In the genomic region with DNA sequence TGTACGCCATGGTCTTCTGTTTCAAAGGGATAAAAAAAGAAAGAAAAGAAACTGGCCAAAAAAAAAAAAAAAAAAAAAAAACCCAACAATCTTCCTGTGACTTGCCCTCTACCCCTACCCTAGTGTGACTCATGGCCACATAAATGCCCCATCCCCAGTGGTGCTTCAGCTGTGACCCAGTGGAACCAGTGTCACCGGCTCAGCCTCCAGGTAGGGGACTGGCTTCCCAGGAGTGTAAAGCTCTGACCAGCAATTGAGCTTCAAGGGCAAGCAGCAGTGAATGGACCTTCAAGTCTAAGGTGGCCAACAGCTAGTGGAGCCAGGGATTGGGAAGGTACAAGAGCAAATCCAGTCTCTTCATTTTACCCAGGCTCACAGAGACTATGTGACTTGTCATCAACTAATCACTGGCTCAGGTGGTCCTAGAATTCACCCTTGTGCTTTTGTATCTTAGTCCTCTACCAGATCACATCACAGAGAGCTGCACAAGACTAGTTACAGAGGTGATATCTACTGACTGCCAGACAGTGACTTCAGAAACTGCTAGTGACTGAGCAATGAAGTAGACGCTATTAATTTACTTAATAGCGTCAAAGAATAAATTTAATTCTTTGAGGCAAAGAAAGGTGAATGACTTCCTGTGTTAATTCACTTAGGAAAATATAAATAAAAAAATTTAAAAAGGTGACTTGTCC, we compare ENCODE assay signal across 8 cellular contexts. TPM values are rescaled to one million over a fixed set of nuclear protein-coding genes. Genes with fewer than 3 reads are reported as not detected.
DNase-seq lines count a peak whose midpoint lies in the region; ATAC-seq and TF ChIP-seq lines count a peak whose summit lies in the region.

No MANE protein-coding gene starts in this region.

- no peaks in the 10 kb centered on the region for H3K9me3 Mint-ChIP-seq in activated CD8-positive, alpha-beta T cell treated with anti-CD3 and anti-CD28 coated beads for 36 hours

- 0 out of 2 replicates have a peak, but pooled peaks cover 7% of the 10 kb centered on the region for H3F3A ChIP-seq in GM23248 (ENCODE audit: insufficient read depth)

- H3K9ac ChIP-seq in GM23248 (peak overlapping the region; percentile 96; the same call in 1 of the 2 replicates), mesenchymal stem cell (ENCODE audit: low read length) (peak overlapping the region; percentile 89)

- peaks cover 16% of the 10 kb centered on the region for H3K36me3 Mint-ChIP-seq in activated CD8-positive, alpha-beta T cell treated with anti-CD3 and anti-CD28 coated beads for 36 hours (ENCODE audit: low read depth)

- no peaks in the 10 kb centered on the region for H3K27me3 Mint-ChIP-seq in activated CD8-positive, alpha-beta T cell treated with anti-CD3 and anti-CD28 coated beads for 36 hours

- H4K91ac ChIP-seq in mesenchymal stem cell (ENCODE audit: low read length): no peak overlapping the region

- peak overlapping the region; percentile 97 for H3K27ac Mint-ChIP-seq in activated CD8-positive, alpha-beta T cell treated with anti-CD3 and anti-CD28 coated beads for 36 hours

- H2BK12ac ChIP-seq in mesenchymal stem cell (ENCODE audit: low read length in 2 of 2): no peak overlapping the region

- no peak overlapping the region for H2AK5ac ChIP-seq in mesenchymal stem cell (ENCODE audit: low read length, severe bottlenecking)

- no peak overlapping the region for H3K14ac ChIP-seq in mesenchymal stem cell (ENCODE audit: low read length in 2 of 2)

- DNase-seq in GM23248: no peak
- peak; percentile 24 for DNase-seq in activated CD8-positive, alpha-beta T cell treated with anti-CD3 and anti-CD28 coated beads for 36 hours
- no peak for DNase-seq in mesenchymal stem cell
- no peak for DNase-seq in COR-L47 (lab: John Stamatoyannopoulos, UW)
- no peak for DNase-seq in BE2C
- no peak for DNase-seq in NCI-H1417 treated with DMSO at 0.1 percent for 48 hours (lab: John Stamatoyannopoulos, UW)

- H3K4me3 Mint-ChIP-seq in activated CD8-positive, alpha-beta T cell treated with anti-CD3 and anti-CD28 coated beads for 36 hours: peak overlapping the region; percentile 82

- H3K4me3 ChIP-seq in ACC112 (ENCODE audit: low read depth, low read length): peak overlapping the region; percentile 76; the same call in 1 of the 2 replicates
- H3K4me3 ChIP-seq in GM23248: 0 out of 2 replicates have a peak overlapping the region, but pooled peaks have one; percentile 89
- no peak overlapping the region for H3K4me3 ChIP-seq in mesenchymal stem cell (ENCODE audit: insufficient read depth in 1 of 2, low read depth in 1 of 2, low read length in 2 of 2)
- no peak overlapping the region for H3K4me3 ChIP-seq in BE2C (ENCODE audit: low read depth, low read length)

- H3K4me1 Mint-ChIP-seq in activated CD8-positive, alpha-beta T cell treated with anti-CD3 and anti-CD28 coated beads for 36 hours (ENCODE audit: low read depth): peaks cover 36% of the 10 kb centered on the region

- no peak overlapping the region for H2BK5ac ChIP-seq in mesenchymal stem cell (ENCODE audit: low read depth, low read length, poor library complexity, severe bottlenecking)

- H4K8ac ChIP-seq in mesenchymal stem cell (ENCODE audit: low read length): peak overlapping the region; percentile 5

- peaks cover 25% of the 10 kb centered on the region for H3K79me2 ChIP-seq in ACC112 (ENCODE audit: control insufficient read depth, insufficient read depth, low read length, unreplicated experiment)
- peaks cover 42% of the 10 kb centered on the region for H3K79me2 ChIP-seq in GM23248 (ENCODE audit: insufficient read depth)

- TF ChIP-seq CTCF in activated CD8-positive, alpha-beta T cell treated with anti-CD3 and anti-CD28 coated beads for 36 hours (IDR thresholded peaks at IDR 0.05): no peak
- TF ChIP-seq CTCF in BE2C (IDR thresholded peaks at IDR 0.05; ENCODE audit: low read depth, low read length): no peak

- H3K9me3 ChIP-seq in GM23248 (ENCODE audit: low read depth) (no peaks in the 10 kb centered on the region), mesenchymal stem cell (ENCODE audit: control insufficient read depth, low read length) (no peaks in the 10 kb centered on the region), BE2C (no peaks in the 10 kb centered on the region)

- H3K27ac ChIP-seq in ACC112 (ENCODE audit: low read depth, low read length) (no peak overlapping the region), GM23248 (no peak overlapping the region), mesenchymal stem cell (ENCODE audit: low read length, poor library complexity, severe bottlenecking) (peak overlapping the region; percentile 96)

- H3K23ac ChIP-seq in mesenchymal stem cell (ENCODE audit: low read length in 2 of 2): no peak overlapping the region

- no peak for ATAC-seq in activated CD8-positive, alpha-beta T cell treated with anti-CD3 and anti-CD28 coated beads for 36 hours
- no peak for ATAC-seq in GM19395 (IDR thresholded peaks at IDR 0.05; ENCODE audit: unreplicated experiment)

- peaks cover 21% of the 10 kb centered on the region for H3K4me1 ChIP-seq in ACC112 (ENCODE audit: control insufficient read depth, insufficient read depth, low read length, unreplicated experiment)
- peaks cover 17% of the 10 kb centered on the region for H3K4me1 ChIP-seq in GM23248 (ENCODE audit: insufficient read depth)
- peaks cover 17% of the 10 kb centered on the region for H3K4me1 ChIP-seq in mesenchymal stem cell (ENCODE audit: control insufficient read depth, insufficient read depth, low read depth, low read length)
- H3K4me1 ChIP-seq in BE2C: no peaks in the 10 kb centered on the region

- H3K18ac ChIP-seq in mesenchymal stem cell (ENCODE audit: low read depth in 1 of 2, low read length in 2 of 2): no peak overlapping the region

- in situ Hi-C loops in GM23248 (cut with MboI): no loop called here

- 85 to 89% methylated on average over 4 of the region's 4 CpGs for WGBS in GM23248 (ENCODE audit: low coverage in 1 of 2, low lambda C conversion rate in 2 of 2, missing lambda C conversion rate in 2 of 2), 2 experiments
- 94% methylated on average over 4 of the region's 4 CpGs for WGBS in mesenchymal stem cell

- H4K20me1 ChIP-seq in GM23248 (ENCODE audit: insufficient read depth): no peaks in the 10 kb centered on the region

- H3K79me1 ChIP-seq in mesenchymal stem cell (replicated peaks; ENCODE audit: low read length, poor library complexity, severe bottlenecking): peaks cover 1% of the 10 kb centered on the region

- no peaks in the 10 kb centered on the region for H3K27me3 ChIP-seq in ACC112 (ENCODE audit: insufficient read depth, low read length)
- no peaks in the 10 kb centered on the region for H3K27me3 ChIP-seq in GM23248 (replicated peaks; ENCODE audit: insufficient read depth)
- no peaks in the 10 kb centered on the region for H3K27me3 ChIP-seq in mesenchymal stem cell (ENCODE audit: control insufficient read depth in 1 of 2, insufficient read depth in 1 of 2, low read length in 2 of 2)
- no peaks in the 10 kb centered on the region for H3K27me3 ChIP-seq in BE2C

- H3K4me2 ChIP-seq in GM23248 (ENCODE audit: unreplicated experiment): peak overlapping the region; percentile 97
- no peak overlapping the region for H3K4me2 ChIP-seq in mesenchymal stem cell (ENCODE audit: low read length, poor library complexity, severe bottlenecking)

- H3K36me3 ChIP-seq in ACC112 (ENCODE audit: insufficient read depth, low read length) (no peaks in the 10 kb centered on the region), GM23248 (ENCODE audit: low read depth) (no peaks in the 10 kb centered on the region), mesenchymal stem cell (ENCODE audit: control insufficient read depth in 1 of 2, insufficient read depth in 2 of 2, low read depth in 1 of 2, low read length in 2 of 2) (peaks cover 0 to 5% of the 10 kb centered on the region in 2 experiments), BE2C (no peaks in the 10 kb centered on the region; the same call in 1 of the 2 replicates)

- H2BK120ac ChIP-seq in mesenchymal stem cell (ENCODE audit: low read depth, low read length): no peak overlapping the region

- POLR2A ChIA-PET in activated CD8-positive, alpha-beta T cell treated with anti-CD3 and anti-CD28 coated beads for 36 hours (lab: Charles Lee): interaction anchor here (1.3 kb wide), 1 partner anchor 9 kb away, joined by 3 read pairs; no protein-coding TSS in a partner anchor

- CTCF ChIA-PET in activated CD8-positive, alpha-beta T cell treated with anti-CD3 and anti-CD28 coated beads for 36 hours (lab: Charles Lee): interaction anchor here (0.7 to 1.3 kb wide), 2 partner anchors 15 to 38 kb away, joined by 3 read pairs; no protein-coding TSS in a partner anchor

- H2BK15ac ChIP-seq in mesenchymal stem cell (ENCODE audit: low read depth, poor library complexity, severe bottlenecking): peak overlapping the region; percentile 2

- intact Hi-C loops in activated CD8-positive, alpha-beta T cell treated with anti-CD3 and anti-CD28 coated beads for 36 hours (cut with micrococcal nuclease): no loop called here

- no peaks in the 10 kb centered on the region for H3K9me2 ChIP-seq in GM23248 (ENCODE audit: insufficient read depth)

- H2AFZ ChIP-seq in ACC112 (ENCODE audit: low read length, unreplicated experiment): no peak overlapping the region
- H2AFZ ChIP-seq in GM23248: peak overlapping the region; percentile 100
- no peak overlapping the region for H2AFZ ChIP-seq in mesenchymal stem cell (ENCODE audit: low read depth, low read length)

- H3K4ac ChIP-seq in mesenchymal stem cell (ENCODE audit: low read depth in 1 of 2, low read length in 2 of 2): peak overlapping the region in 1 of 2 experiments; percentile 27

RNA-seq across cellular contexts. Expression of a gene that starts 1.3 kb away (rescaled TPM):
- total RNA-seq in GM23248 (2014; rRNA removed; shearing (Covaris generic)): 9.0 and 11.3 TPM in 2 replicates
- 8.3 and 8.5 TPM in 2 replicates for polyA plus RNA-seq in GM23248 (2016; fragmentation: Nextera tagmentation; extraction: Ambion mirVana)
- total RNA-seq in activated CD8-positive, alpha-beta T cell treated with anti-CD3 and anti-CD28 coated beads for 36 hours: 10 to 100 TPM; 17.9 to 20.2 TPM
- polyA plus RNA-seq in mesenchymal stem cell (2013, experiment 1 of 2): 18.5 TPM
- 18.7 TPM for polyA plus RNA-seq in mesenchymal stem cell (2013, experiment 2 of 2)
- polyA plus RNA-seq in BE2C (2012; ENCODE audit: insufficient read depth, insufficient read length, low read depth): 20.4 TPM

RNA-seq across cellular contexts. Expression of a gene that starts 6.5 kb away (rescaled TPM):
- total RNA-seq in GM23248 (2014; rRNA removed; shearing (Covaris generic)): 9.0 and 17.6 TPM in 2 replicates
- 11.4 and 13.6 TPM in 2 replicates for polyA plus RNA-seq in GM23248 (2016; fragmentation: Nextera tagmentation; extraction: Ambion mirVana)
- 10 to 100 TPM; 22.3 to 23.3 TPM for total RNA-seq in activated CD8-positive, alpha-beta T cell treated with anti-CD3 and anti-CD28 coated beads for 36 hours
- polyA plus RNA-seq in mesenchymal stem cell (2013, experiment 1 of 2): 19.4 TPM
- polyA plus RNA-seq in mesenchymal stem cell (2013, experiment 2 of 2): 18.0 TPM
- 13.3 TPM for polyA plus RNA-seq in BE2C (2012; ENCODE audit: insufficient read depth, insufficient read length, low read depth)

Comparison
In these comparisons a context has a peak if more than half of its experiments do, and no peak if none do; other contexts are left out.
1. H3K4me3 ChIP-seq: peak in ACC112 (single experiment) and GM23248 (single experiment); none in mesenchymal stem cell (0 of 2) and BE2C (single experiment).